ENCODE assay signal across 11 cellular contexts in genomic region chr11:108985611-108986279, GRCh38.
DNase-seq lines count a peak whose midpoint lies in the region; ATAC-seq and TF ChIP-seq lines count a peak whose summit lies in the region.
"Had no signal": no experiment of that assay in that cellular context is flagged by ENCODE, and none has a peak within 500 bp of the region (broad histone marks: within the 10 kb centered on the region; RNA-seq: fewer than 3 reads in every experiment).

No MANE protein-coding gene starts in this region.

- H3K27ac ChIP-seq in mesodermal cell (ENCODE audit: low read depth, low read length, severe bottlenecking) = peak overlapping the region; percentile 83

- H3K4me3 ChIP-seq in choroid plexus epithelial cell (ENCODE audit: low read depth, low read length) (no peak overlapping the region), mesodermal cell (ENCODE audit: extremely low read depth, insufficient read depth, low read length, poor library complexity, severe bottlenecking) (no peak overlapping the region)
- H3K4me3 ChIP-seq: sigmoid colon had no signal

- peaks cover 4% of the 10 kb centered on the region for H3K9me3 ChIP-seq in mesodermal cell (ENCODE audit: control insufficient read depth, low read length)

- no peaks in the 10 kb centered on the region for H3K36me3 ChIP-seq in mesodermal cell (ENCODE audit: control insufficient read depth, insufficient read depth, low read length)
- H3K36me3 ChIP-seq: sigmoid colon had no signal

- H3K4me1 ChIP-seq in mesodermal cell (ENCODE audit: control insufficient read depth, insufficient read depth, low read length, poor library complexity, severe bottlenecking) = peaks cover 26% of the 10 kb centered on the region
- H3K4me1 ChIP-seq: sigmoid colon had no signal

- 50% methylated on average over 1 of the region's 2 CpGs; no CpG with 5 or more reads in 1 of the 2 experiments for WGBS in mesodermal cell (ENCODE audit: insufficient coverage in 2 of 2), 2 experiments

- DNase-seq in EH (ENCODE audit: low read depth) (peak; percentile 72), NCI-H226 (peak; percentile 22), choroid plexus epithelial cell (ENCODE audit: low read depth) (peak; percentile 85)
- DNase-seq: activated T-cell treated with anti-CD3 and anti-CD28 coated beads, Interleukin-2, amount 50 U/mL, for 1 hour; CD4-positive, CD25-positive, alpha-beta regulatory T cell; sigmoid colon had no signal

- TF ChIP-seq CTCF in choroid plexus epithelial cell (conservative IDR thresholded peaks at IDR 0.05; ENCODE audit: low read depth, low read length) = no peak

- ATAC-seq in HG03196 (IDR thresholded peaks at IDR 0.05; ENCODE audit: unreplicated experiment) (no peak), GM21367 (IDR thresholded peaks at IDR 0.05; ENCODE audit: unreplicated experiment) (no peak), GM21786 (IDR thresholded peaks at IDR 0.05; ENCODE audit: unreplicated experiment) (no peak), GM21737 (IDR thresholded peaks at IDR 0.05; ENCODE audit: unreplicated experiment) (no peak)

Comparison
In these comparisons a context has a peak if more than half of its experiments do, and no peak if none do; other contexts are left out.
1. DNase-seq: peak in every context shown above with its lines; median percentile 85 in choroid plexus epithelial cell; 72 in EH; 22 in NCI-H226.